Comparison of ENCODE assay signal across 1 cellular context in genomic region chr15:23646165-23647000, GRCh38.
TF ChIP-seq lines count a peak whose summit lies in the region.

No MANE protein-coding gene starts in this region.

TF ChIP-seq in SK-N-SH, 30 proteins besides CTCF, POLR2A, EP300 and RAD21 (continued from another document):
- TF ChIP-seq PBX3 (IDR thresholded peaks at IDR 0.05) (no peak), ZBTB33 (IDR thresholded peaks at IDR 0.05; ENCODE audit: borderline replicate concordance, low read depth) (no peak)
